Comparison of ENCODE assay signal across 9 cellular contexts in the genomic region with DNA sequence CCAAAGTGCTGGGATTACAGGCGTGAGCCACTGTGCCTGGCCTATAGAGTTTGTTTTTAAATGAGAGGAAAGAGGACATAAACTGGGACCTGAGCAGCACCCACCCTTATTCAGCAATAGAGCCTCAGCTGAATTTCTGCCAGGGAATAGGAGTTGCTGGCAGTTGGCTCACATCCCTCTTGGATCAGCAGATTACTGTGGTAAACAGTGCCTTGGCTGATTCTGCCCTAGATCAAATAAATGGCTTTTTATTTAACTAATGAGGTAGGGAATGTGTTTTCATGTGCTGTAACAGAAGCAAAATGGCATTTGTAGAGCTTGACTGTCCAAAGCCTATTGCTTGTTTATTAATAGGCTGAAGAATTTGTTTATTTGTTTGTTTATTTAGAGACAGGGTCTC. TPM values are rescaled to one million over a fixed set of nuclear protein-coding genes. Genes with fewer than 3 reads are reported as not detected.
DNase-seq lines count a peak whose midpoint lies in the region; ATAC-seq and TF ChIP-seq lines count a peak whose summit lies in the region.
"Had no signal": no experiment of that assay in that cellular context is flagged by ENCODE, and none has a peak within 500 bp of the region (broad histone marks: within the 10 kb centered on the region; RNA-seq: fewer than 3 reads in every experiment).

No MANE protein-coding gene starts in this region.

- no peaks in the 10 kb centered on the region for H3K36me3 ChIP-seq in PC-3 (ENCODE audit: low read depth, low read length)
- H3K36me3 ChIP-seq in gastroesophageal sphincter = no peaks in the 10 kb centered on the region
- H3K36me3 ChIP-seq in parathyroid adenoma (ENCODE audit: control insufficient read depth, insufficient read depth, low read length) = no peaks in the 10 kb centered on the region

- no peak overlapping the region for H3K4me3 ChIP-seq in PC-3 (ENCODE audit: low read length)
- H3K4me3 ChIP-seq in gastroesophageal sphincter = peak overlapping the region in 1 of 2 donors; percentile 5
- H3K4me3 ChIP-seq in parathyroid adenoma (ENCODE audit: low read depth, low read length) = no peak overlapping the region
- H3K4me3 ChIP-seq: SK-N-MC had no signal

- POLR2A ChIA-PET in PC-3 (lab: Charles Lee; ENCODE audit: unreplicated experiment) = no interaction called here
- POLR2A ChIA-PET in CD4-positive, alpha-beta T cell (lab: Charles Lee) = no interaction called here

- no peaks in the 10 kb centered on the region for H3K36me3 Mint-ChIP-seq in CD4-positive, alpha-beta T cell (ENCODE audit: low read depth)
- peaks cover 0 to 7% of the 10 kb centered on the region in 2 donors for H3K36me3 Mint-ChIP-seq in activated naive CD4-positive, alpha-beta T cell treated with anti-CD3 and anti-CD28 coated beads, Interleukin-2, amount 50 U/mL, for 72 hours

- peaks cover 20% of the 10 kb centered on the region for H3K4me1 ChIP-seq in PC-3 (ENCODE audit: insufficient read depth, low read length)
- H3K4me1 ChIP-seq in gastroesophageal sphincter = peaks cover 5 to 71% (median 19%) of the 10 kb centered on the region in 3 donors
- H3K4me1 ChIP-seq in parathyroid adenoma = peaks cover 38% of the 10 kb centered on the region

- H3K4me2 ChIP-seq in PC-3 (ENCODE audit: low read length) = no peak overlapping the region
- H3K4me2 ChIP-seq in parathyroid adenoma (ENCODE audit: low read length) = peak overlapping the region; percentile 34

- TF ChIP-seq POLR2A in gastroesophageal sphincter (IDR thresholded peaks at IDR 0.05) = no peak

- DNase-seq in C1 segment of cervical spinal cord (lab: John Stamatoyannopoulos, UW) (peak in 11 of 14 donors; percentile 26 to 88 (median 43)), PC-3 (peak; percentile 29)
- no peak for DNase-seq in stimulated activated CD4-positive, alpha-beta T cell treated with anti-CD3 and anti-CD28 coated beads, Interleukin-2, amount 100 ng/mL, for 24 hours
- DNase-seq in CD4-positive, alpha-beta T cell = no peak
- no peak for DNase-seq in activated naive CD4-positive, alpha-beta T cell treated with anti-CD3 and anti-CD28 coated beads, Interleukin-2, amount 50 U/mL, for 72 hours (ENCODE audit: low spot score in 2 of 2)

- no TSS peak for BruUV-seq in PC-3 (replicated peaks; lab: Mats Ljungman, UMichigan)

- H3K9me3 ChIP-seq in PC-3 (ENCODE audit: low read length) (no peaks in the 10 kb centered on the region), gastroesophageal sphincter (no peaks in the 10 kb centered on the region), parathyroid adenoma (ENCODE audit: control insufficient read depth, low read length) (no peaks in the 10 kb centered on the region)
- no peaks in the 10 kb centered on the region for H3K9me3 ChIP-seq in CD4-positive, alpha-beta T cell (ENCODE audit: control insufficient read depth, low read length)

- TF ChIP-seq CTCF in PC-3 (conservative IDR thresholded peaks at IDR 0.05; ENCODE audit: low read depth, low read length) (no peak), gastroesophageal sphincter (IDR thresholded peaks at IDR 0.05) (no peak), parathyroid adenoma (IDR thresholded peaks at IDR 0.05) (no peak)
- TF ChIP-seq CTCF in CD4-positive, alpha-beta T cell (IDR thresholded peaks at IDR 0.05) = no peak

- H3K9ac ChIP-seq in PC-3 (ENCODE audit: low read length) (no peak overlapping the region), parathyroid adenoma (no peak overlapping the region)

- TF ChIP-seq EP300 in gastroesophageal sphincter (IDR thresholded peaks at IDR 0.05) = no peak

- H3K27ac ChIP-seq in PC-3 (ENCODE audit: low read length) (no peak overlapping the region), gastroesophageal sphincter (peak overlapping the region; percentile 4 to 91 (median 75)), parathyroid adenoma (peak overlapping the region; percentile 90)
- no peak overlapping the region for H3K27ac ChIP-seq in CD4-positive, alpha-beta T cell (ENCODE audit: low read depth, low read length)
- H3K27ac ChIP-seq: SK-N-MC had no signal

- no peak overlapping the region for H3K4me3 Mint-ChIP-seq in CD4-positive, alpha-beta T cell

- H4K20me1 ChIP-seq in PC-3 (ENCODE audit: low read length) = no peaks in the 10 kb centered on the region

- peak; percentile 6 for ATAC-seq in PC-3
- ATAC-seq in gastroesophageal sphincter = no peak
- no peak for ATAC-seq in HG03108 (IDR thresholded peaks at IDR 0.05; ENCODE audit: unreplicated experiment)
- ATAC-seq in CD4-positive, alpha-beta T cell (ENCODE audit: poor library complexity) = no peak
- no peak for ATAC-seq in activated naive CD4-positive, alpha-beta T cell treated with anti-CD3 and anti-CD28 coated beads, Interleukin-2, amount 50 U/mL, for 72 hours

- no peaks in the 10 kb centered on the region for H3K79me2 ChIP-seq in PC-3 (ENCODE audit: low read length)
- H3K79me2 ChIP-seq in parathyroid adenoma = peaks cover 7% of the 10 kb centered on the region

- 67% methylated on average over 1 of the region's 1 CpG; no CpG with 5 or more reads in 1 of the 2 donors for WGBS in gastroesophageal sphincter (ENCODE audit: low coverage in 1 of 2), 2 donors

- H3K27me3 Mint-ChIP-seq in CD4-positive, alpha-beta T cell = peaks cover 4% of the 10 kb centered on the region

- H3K9me3 Mint-ChIP-seq in CD4-positive, alpha-beta T cell = no peaks in the 10 kb centered on the region
- H3K9me3 Mint-ChIP-seq in activated naive CD4-positive, alpha-beta T cell treated with anti-CD3 and anti-CD28 coated beads, Interleukin-2, amount 50 U/mL, for 72 hours = peaks cover 0 to 4% of the 10 kb centered on the region in 2 donors

- CTCF ChIA-PET in PC-3 (lab: Charles Lee) = interaction anchor here (1.2 kb wide), 1 partner anchor 35 kb away, joined by 6 read pairs; no protein-coding TSS in a partner anchor
- CTCF ChIA-PET in CD4-positive, alpha-beta T cell (lab: Charles Lee) = interaction anchor here (1.4 kb wide), 1 partner anchor 12 kb away, joined by 4 read pairs; no protein-coding TSS in a partner anchor

- peaks cover 18% of the 10 kb centered on the region for H3K4me1 Mint-ChIP-seq in CD4-positive, alpha-beta T cell (ENCODE audit: low read depth)

- intact Hi-C loops in PC-3 (cut with micrococcal nuclease) = no loop called here
- intact Hi-C loops in CD4-positive, alpha-beta T cell (cut with DNase I, micrococcal nuclease) = no loop called here

- H2AFZ ChIP-seq in PC-3 (ENCODE audit: low read length) = no peak overlapping the region
- peak overlapping the region; percentile 65 for H2AFZ ChIP-seq in parathyroid adenoma

- no peaks in the 10 kb centered on the region for H3F3A ChIP-seq in PC-3 (ENCODE audit: low read length, unreplicated experiment)

- no peak overlapping the region for H3K27ac Mint-ChIP-seq in CD4-positive, alpha-beta T cell
- H3K27ac Mint-ChIP-seq in activated naive CD4-positive, alpha-beta T cell treated with anti-CD3 and anti-CD28 coated beads, Interleukin-2, amount 50 U/mL, for 72 hours = no peak overlapping the region

- H3K27me3 ChIP-seq in PC-3 (ENCODE audit: low read length) (no peaks in the 10 kb centered on the region), gastroesophageal sphincter (no peaks in the 10 kb centered on the region), parathyroid adenoma (ENCODE audit: control insufficient read depth, insufficient read depth, low read length) (no peaks in the 10 kb centered on the region)
- H3K27me3 ChIP-seq in CD4-positive, alpha-beta T cell (ENCODE audit: control insufficient read depth, insufficient read depth, low read length) = peaks cover 4% of the 10 kb centered on the region

- no peaks in the 10 kb centered on the region for H3K9me2 ChIP-seq in PC-3 (replicated peaks; ENCODE audit: low read length)

RNA-seq across cellular contexts. Expression of gene ARHGEF37, which starts 2.1 kb away (rescaled TPM):
- 5.2 and 6.5 TPM in 2 replicates for total RNA-seq in PC-3 (2014; rRNA removed)
- total RNA-seq in gastroesophageal sphincter = 10 to 100 TPM; 13.5 to 30.6 (median 20.1) TPM
- under 1 TPM in 1 of 2 experiments, not detected in 1; 0.41 TPM for total RNA-seq in CD4-positive, alpha-beta T cell
- 1 to 10 TPM in 1 of 2 donors, under 1 TPM in 1; 0.41 to 1.8 TPM for total RNA-seq in activated naive CD4-positive, alpha-beta T cell treated with anti-CD3 and anti-CD28 coated beads, Interleukin-2, amount 50 U/mL, for 72 hours

RNA-seq across cellular contexts. Expression of gene CSNK1A1, which starts 32.2 kb away (rescaled TPM):
- total RNA-seq in PC-3 (2014; rRNA removed) (500 and 586 TPM in 2 replicates), gastroesophageal sphincter (100 to 1,000 TPM; 264 to 414 (median 344) TPM)
- 100 to 1,000 TPM; 201 to 217 TPM for total RNA-seq in CD4-positive, alpha-beta T cell
- 100 to 1,000 TPM; 148 to 197 TPM for total RNA-seq in activated naive CD4-positive, alpha-beta T cell treated with anti-CD3 and anti-CD28 coated beads, Interleukin-2, amount 50 U/mL, for 72 hours

Comparison
In these comparisons a context has a peak if more than half of its experiments do, and no peak if none do; other contexts are left out.
1. DNase-seq: peak in C1 segment of cervical spinal cord (11 of 14) and PC-3 (single experiment); none in stimulated activated CD4-positive, alpha-beta T cell treated with anti-CD3 and anti-CD28 coated beads, Interleukin-2, amount 100 ng/mL, for 24 hours (0 of 2), CD4-positive, alpha-beta T cell (0 of 10) and activated naive CD4-positive, alpha-beta T cell treated with anti-CD3 and anti-CD28 coated beads, Interleukin-2, amount 50 U/mL, for 72 hours (0 of 2).
2. H3K27ac ChIP-seq: peak in gastroesophageal sphincter (4 of 4) and parathyroid adenoma (single experiment); none in PC-3 (single experiment) and CD4-positive, alpha-beta T cell (single experiment).